26 cellular contexts compared by ENCODE assay signal in genomic region chr14:30225171-30225570, GRCh38.
DNase-seq lines count a peak whose midpoint lies in the region; ATAC-seq and TF ChIP-seq lines count a peak whose summit lies in the region.
"Had no signal": no experiment of that assay in that cellular context is flagged by ENCODE, and none has a peak within 500 bp of the region (broad histone marks: within the 10 kb centered on the region; RNA-seq: fewer than 3 reads in every experiment).

No MANE protein-coding gene starts in this region.

- peak; percentile 34 for TF ChIP-seq EP300 in esophagus muscularis mucosa (IDR thresholded peaks at IDR 0.05)

- ATAC-seq in Right ventricle myocardium superior (ENCODE audit: poor library complexity) (peak; percentile 23), left cardiac atrium (no peak), psoas muscle (peak in 3 of 4 donors; percentile 42 to 62 (median 47)), GM19395 (IDR thresholded peaks at IDR 0.05; ENCODE audit: unreplicated experiment) (no peak), HG03095 (IDR thresholded peaks at IDR 0.05; ENCODE audit: unreplicated experiment) (no peak)
- ATAC-seq: activated CD8-positive, alpha-beta T cell treated with anti-CD3 and anti-CD28 coated beads, Interleukin-2, amount 10 ng/mL, durations not matched to agents 7 days and 5 days; activated T-helper 17 cell treated with anti-CD3 and anti-CD28 coated beads, Interleukin-2, amount 50 U/mL, for 72 hours had no signal

- TF ChIP-seq CTCF in esophagus muscularis mucosa (IDR thresholded peaks at IDR 0.05), result no peak
- no peak for TF ChIP-seq CTCF in psoas muscle (IDR thresholded peaks at IDR 0.05)
- TF ChIP-seq CTCF in WERI-Rb-1 (IDR thresholded peaks at IDR 0.05; ENCODE audit: low read depth, low read length), result no peak

- intact Hi-C loops in Right ventricle myocardium superior (cut with DNase I), result no loop called here
- intact Hi-C loops in left cardiac atrium (cut with DNase I), result no loop called here
- intact Hi-C loops in esophagus muscularis mucosa (cut with DNase I), result no loop called here
- intact Hi-C loops in psoas muscle (cut with DNase I), result no loop called here

- H3K9me3 ChIP-seq in esophagus muscularis mucosa (no peaks in the 10 kb centered on the region), psoas muscle (no peaks in the 10 kb centered on the region), WERI-Rb-1 (ENCODE audit: severe bottlenecking) (no peaks in the 10 kb centered on the region)
- H3K9me3 ChIP-seq: SJCRH30, spleen had no signal

- H3K4me3 ChIP-seq in esophagus muscularis mucosa (no peak overlapping the region), psoas muscle (no peak overlapping the region), WERI-Rb-1 (ENCODE audit: low read depth, low read length) (no peak overlapping the region)
- H3K4me3 ChIP-seq: hepatocyte, SJCRH30, spleen had no signal

- H3K36me3 ChIP-seq in esophagus muscularis mucosa (no peaks in the 10 kb centered on the region), psoas muscle (ENCODE audit: insufficient read depth in 1 of 2, low read depth in 1 of 2) (no peaks in the 10 kb centered on the region), WERI-Rb-1 (no peaks in the 10 kb centered on the region)
- H3K36me3 ChIP-seq: SJCRH30, spleen had no signal

- no peak for DNase-seq in Right ventricle myocardium superior
- no peak for DNase-seq in left cardiac atrium
- no peak for DNase-seq in esophagus muscularis mucosa (ENCODE audit: extremely low spot score)
- peak; percentile 13 to 62 for DNase-seq in psoas muscle
- DNase-seq in SIG-M5 (lab: John Stamatoyannopoulos, UW), result no peak
- DNase-seq in WERI-Rb-1, result no peak
- DNase-seq: activated CD4-positive, alpha-beta T cell treated with anti-CD3 and anti-CD28 coated beads for 4 hours; activated CD8-positive, alpha-beta T cell treated with anti-CD3 and anti-CD28 coated beads, Interleukin-2, amount 10 ng/mL, durations not matched to agents 7 days and 5 days; activated naive CD4-positive, alpha-beta T cell treated with anti-CD3 and anti-CD28 coated beads, Interleukin-2, amount 10 ng/mL, durations not matched to agents 7 days and 5 days; caudate nucleus; H9; NCI-H1417; NCI-H2081; NCI-H2227 treated with DMSO at 0.1 percent for 48 hours; NCI-H526 treated with DMSO at 0.1 percent for 48 hours; nephron progenitor cell; SJCRH30; spleen; SW 1271; T-helper 9 cell had no signal

- WGBS in esophagus muscularis mucosa, result 54% methylated on average over 1 of the region's 1 CpG
- 12 to 41% (median 22%) methylated on average over 1 of the region's 1 CpG for WGBS in psoas muscle, 3 donors

- no peaks in the 10 kb centered on the region for H3K27me3 ChIP-seq in esophagus muscularis mucosa
- peaks cover 0 to 2% (median 1%) of the 10 kb centered on the region in 3 donors for H3K27me3 ChIP-seq in psoas muscle (ENCODE audit: insufficient read depth in 3 of 3, low read length in 2 of 3)
- no peaks in the 10 kb centered on the region for H3K27me3 ChIP-seq in WERI-Rb-1 (ENCODE audit: insufficient read depth, low read depth, severe bottlenecking)
- H3K27me3 ChIP-seq: hepatocyte, spleen had no signal

- H3K4me1 ChIP-seq in esophagus muscularis mucosa, result peaks cover 30 to 93% (median 87%) of the 10 kb centered on the region in 4 donors
- peaks cover 11% of the 10 kb centered on the region for H3K4me1 ChIP-seq in psoas muscle
- H3K4me1 ChIP-seq: SJCRH30, spleen had no signal

- H3K27ac ChIP-seq in esophagus muscularis mucosa (replicated peaks in 1 of 4) (peak overlapping the region; percentile 76 to 79 (median 78)), psoas muscle (no peak overlapping the region), WERI-Rb-1 (no peak overlapping the region)
- H3K27ac ChIP-seq: hepatocyte, HL-60, KMS-11, SJCRH30, spleen had no signal

- no peak for TF ChIP-seq POLR2A in esophagus muscularis mucosa (IDR thresholded peaks at IDR 0.05; ENCODE audit: low read depth)

Comparison
In these comparisons a context has a peak if more than half of its experiments do, and no peak if none do; other contexts are left out.
1. ATAC-seq: peak in Right ventricle myocardium superior (single experiment) and psoas muscle (3 of 4); none in left cardiac atrium (0 of 2), GM19395 (single experiment) and HG03095 (single experiment).
2. DNase-seq: peak in psoas muscle (2 of 2); none in Right ventricle myocardium superior (single experiment), left cardiac atrium (single experiment), esophagus muscularis mucosa (single experiment), SIG-M5 (single experiment) and WERI-Rb-1 (single experiment).
3. H3K27ac ChIP-seq: peak in esophagus muscularis mucosa (4 of 4); none in psoas muscle (single experiment) and WERI-Rb-1 (single experiment).